Comparison of ENCODE assay signal across 8 cellular contexts in genomic region chr10:30639946-30640786, GRCh38. TPM values are rescaled to one million over a fixed set of nuclear protein-coding genes. Genes with fewer than 3 reads are reported as not detected.
DNase-seq lines count a peak whose midpoint lies in the region; ATAC-seq, FAIRE-seq and TF ChIP-seq lines count a peak whose summit lies in the region.

No MANE protein-coding gene starts in this region.

- peak; percentile 93 for TF ChIP-seq CTCF in endothelial cell (IDR thresholded peaks at IDR 0.05; ENCODE audit: unreplicated experiment)
- TF ChIP-seq CTCF in mucosa of descending colon (IDR thresholded peaks at IDR 0.05), result peak; percentile 75

- H3K4me3 ChIP-seq in H7 (ENCODE audit: insufficient read depth, low read depth, low read length) (no peak overlapping the region), mucosa of descending colon (no peak overlapping the region)

- peak; percentile 44 for DNase-seq in D341Med (ENCODE audit: low spot score)
- DNase-seq in H7, result peak; percentile 41
- peak; percentile 38 for DNase-seq in RCC 7860 (ENCODE audit: low spot score)
- no peak for DNase-seq in endothelial cell (ENCODE audit: low spot score)
- peak in 1 of 3 donors; percentile 25 for DNase-seq in mucosa of descending colon
- DNase-seq in stimulated activated CD4-positive, alpha-beta T cell treated with anti-CD3 and anti-CD28 coated beads, Interleukin-2, amount 100 ng/mL, for 48 hours, result no peak
- no peak for DNase-seq in stimulated activated naive CD8-positive, alpha-beta T cell treated with anti-CD3 and anti-CD28 coated beads, Interleukin-15, amount 100 ng/mL, for 72 hours

- H3K27me3 ChIP-seq in H7 (ENCODE audit: control insufficient read depth, insufficient read depth, low read length), result no peaks in the 10 kb centered on the region

- intact Hi-C loops in mucosa of descending colon (cut with DNase I, micrococcal nuclease), result no loop called here

- H3K27ac Mint-ChIP-seq in endothelial cell (ENCODE audit: unreplicated experiment), result no peak overlapping the region
- H3K27ac Mint-ChIP-seq in stimulated activated naive CD8-positive, alpha-beta T cell treated with anti-CD3 and anti-CD28 coated beads, Interleukin-15, amount 100 ng/mL, for 72 hours, result no peak overlapping the region

- ATAC-seq in mucosa of descending colon (peak; percentile 46), GM18907 (IDR thresholded peaks at IDR 0.05; ENCODE audit: unreplicated experiment) (no peak)
- no peak for ATAC-seq in stimulated activated naive CD8-positive, alpha-beta T cell treated with anti-CD3 and anti-CD28 coated beads, Interleukin-15, amount 100 ng/mL, for 72 hours

- peak; percentile 14 for FAIRE-seq in RCC 7860 (lab: Jason Lieb, UNC)

- peaks cover 31% of the 10 kb centered on the region for H3K4me1 Mint-ChIP-seq in endothelial cell (ENCODE audit: unreplicated experiment)
- H3K4me1 Mint-ChIP-seq in stimulated activated naive CD8-positive, alpha-beta T cell treated with anti-CD3 and anti-CD28 coated beads, Interleukin-15, amount 100 ng/mL, for 72 hours, result peaks cover 1% of the 10 kb centered on the region

- H3K9me3 ChIP-seq in mucosa of descending colon, result no peaks in the 10 kb centered on the region

- no peaks in the 10 kb centered on the region for H3K36me3 Mint-ChIP-seq in endothelial cell (ENCODE audit: low read depth, unreplicated experiment)

- H3K9me3 Mint-ChIP-seq in endothelial cell (ENCODE audit: unreplicated experiment), result no peaks in the 10 kb centered on the region
- no peaks in the 10 kb centered on the region for H3K9me3 Mint-ChIP-seq in stimulated activated naive CD8-positive, alpha-beta T cell treated with anti-CD3 and anti-CD28 coated beads, Interleukin-15, amount 100 ng/mL, for 72 hours

- no peaks in the 10 kb centered on the region for H3K4me1 ChIP-seq in mucosa of descending colon (ENCODE audit: low read depth)

- peaks cover 3% of the 10 kb centered on the region for H3K27me3 Mint-ChIP-seq in endothelial cell (ENCODE audit: unreplicated experiment)
- peaks cover 64% of the 10 kb centered on the region for H3K27me3 Mint-ChIP-seq in stimulated activated naive CD8-positive, alpha-beta T cell treated with anti-CD3 and anti-CD28 coated beads, Interleukin-15, amount 100 ng/mL, for 72 hours

- no peak overlapping the region for H3K4me3 Mint-ChIP-seq in endothelial cell (ENCODE audit: unreplicated experiment)
- no peak overlapping the region for H3K4me3 Mint-ChIP-seq in stimulated activated naive CD8-positive, alpha-beta T cell treated with anti-CD3 and anti-CD28 coated beads, Interleukin-15, amount 100 ng/mL, for 72 hours

- H3K36me3 ChIP-seq in H7 (replicated peaks; ENCODE audit: control insufficient read depth, insufficient read depth, low read length) (no peaks in the 10 kb centered on the region), mucosa of descending colon (ENCODE audit: low read depth) (no peaks in the 10 kb centered on the region)

RNA-seq across cellular contexts. Expression of gene LYZL2, which starts 10.6 kb away (rescaled TPM):
- total RNA-seq in H7 (2014; rRNA removed; shearing (Covaris generic)), result not detected in 2 replicates
- total RNA-seq in endothelial cell (ENCODE audit: unreplicated experiment) (not detected), mucosa of descending colon (not detected)

Comparison
In these comparisons a context has a peak if more than half of its experiments do, and no peak if none do; other contexts are left out.
1. DNase-seq: peak in D341Med (single experiment), H7 (single experiment) and RCC 7860 (single experiment); none in endothelial cell (single experiment), stimulated activated CD4-positive, alpha-beta T cell treated with anti-CD3 and anti-CD28 coated beads, Interleukin-2, amount 100 ng/mL, for 48 hours (0 of 2) and stimulated activated naive CD8-positive, alpha-beta T cell treated with anti-CD3 and anti-CD28 coated beads, Interleukin-15, amount 100 ng/mL, for 72 hours (0 of 2).